In genomic region chr19:10166501-10166900, GRCh38 we compare ENCODE assay signal across 5 cellular contexts. TPM values are rescaled to one million over a fixed set of nuclear protein-coding genes. Genes with fewer than 3 reads are reported as not detected.
DNase-seq lines count a peak whose midpoint lies in the region; ATAC-seq, FAIRE-seq and TF ChIP-seq lines count a peak whose summit lies in the region.
"Not testable (repeated sequence)": the region's sequence is repeated elsewhere in the genome, so short reads cannot be mapped to it uniquely, and the experiment has no call there.

No MANE protein-coding gene starts in this region.

- FAIRE-seq in astrocyte (lab: Jason Lieb, UNC): not testable (repeated sequence)

- ATAC-seq in T-helper 17 cell; stimulated activated effector memory CD8-positive, alpha-beta T cell treated with anti-CD3 and anti-CD28 coated beads, Interleukin-12 subunit alpha, Interleukin-12 subunit beta, amount 100 ng/mL, for 72 hours: not testable (repeated sequence)

- H3K4me1 Mint-ChIP-seq in T-helper 17 cell; astrocyte (ENCODE audit: low read depth, unreplicated experiment); dendritic cell treated with granulocyte-macrophage colony-stimulating factor and Interleukin-4, amounts not matched to agents 40 ng/mL and 50 ng/mL, for 4 days (ENCODE audit: low read depth); stimulated activated effector memory CD8-positive, alpha-beta T cell treated with anti-CD3 and anti-CD28 coated beads, Interleukin-12 subunit alpha, Interleukin-12 subunit beta, amount 100 ng/mL, for 72 hours: not testable (repeated sequence)
- H3K4me1 Mint-ChIP-seq in activated T-helper 2 cell treated with anti-CD3 and anti-CD28 coated beads, Interferon-gamma antibody, Interleukin-2, Interleukin-4, amounts not matched to agents 10 μg/mL and 5 μg/mL and 100 μg/mL, durations not matched to agents 14 hours and 24 hours and 36 hours (ENCODE audit: low read depth): peaks cover 11% of the 10 kb centered on the region

- not testable (repeated sequence) for H3K9ac ChIP-seq in astrocyte (ENCODE audit: low read length)

- TF ChIP-seq CTCF in astrocyte (IDR thresholded peaks at IDR 0.05; ENCODE audit: insufficient read depth, low read depth, low read length): not testable (repeated sequence)

- intact Hi-C loops in activated T-helper 2 cell treated with anti-CD3 and anti-CD28 coated beads, Interferon-gamma antibody, Interleukin-2, Interleukin-4, amounts not matched to agents 10 μg/mL and 5 μg/mL and 100 μg/mL, durations not matched to agents 14 hours and 24 hours and 36 hours (cut with micrococcal nuclease); dendritic cell treated with granulocyte-macrophage colony-stimulating factor and Interleukin-4, amounts not matched to agents 40 ng/mL and 50 ng/mL, for 4 days (cut with micrococcal nuclease): not testable (repeated sequence)

- H4K20me1 ChIP-seq in astrocyte (ENCODE audit: insufficient read depth, low read length): not testable (repeated sequence)

- H3K27ac Mint-ChIP-seq in T-helper 17 cell: peak overlapping the region; percentile 74
- peak overlapping the region; percentile 57 for H3K27ac Mint-ChIP-seq in activated T-helper 2 cell treated with anti-CD3 and anti-CD28 coated beads, Interferon-gamma antibody, Interleukin-2, Interleukin-4, amounts not matched to agents 10 μg/mL and 5 μg/mL and 100 μg/mL, durations not matched to agents 14 hours and 24 hours and 36 hours
- not testable (repeated sequence) for H3K27ac Mint-ChIP-seq in astrocyte (ENCODE audit: unreplicated experiment)
- peak overlapping the region; percentile 2 for H3K27ac Mint-ChIP-seq in dendritic cell treated with granulocyte-macrophage colony-stimulating factor and Interleukin-4, amounts not matched to agents 40 ng/mL and 50 ng/mL, for 4 days
- H3K27ac Mint-ChIP-seq in stimulated activated effector memory CD8-positive, alpha-beta T cell treated with anti-CD3 and anti-CD28 coated beads, Interleukin-12 subunit alpha, Interleukin-12 subunit beta, amount 100 ng/mL, for 72 hours: peak overlapping the region; percentile 60

- not testable (repeated sequence) for H3K4me3 Mint-ChIP-seq in T-helper 17 cell; activated T-helper 2 cell treated with anti-CD3 and anti-CD28 coated beads, Interferon-gamma antibody, Interleukin-2, Interleukin-4, amounts not matched to agents 10 μg/mL and 5 μg/mL and 100 μg/mL, durations not matched to agents 14 hours and 24 hours and 36 hours (ENCODE audit: low read depth); dendritic cell treated with granulocyte-macrophage colony-stimulating factor and Interleukin-4, amounts not matched to agents 40 ng/mL and 50 ng/mL, for 4 days; stimulated activated effector memory CD8-positive, alpha-beta T cell treated with anti-CD3 and anti-CD28 coated beads, Interleukin-12 subunit alpha, Interleukin-12 subunit beta, amount 100 ng/mL, for 72 hours
- H3K4me3 Mint-ChIP-seq in astrocyte (ENCODE audit: unreplicated experiment): peak overlapping the region; percentile 27

- not testable (repeated sequence) for H3K27me3 Mint-ChIP-seq in T-helper 17 cell; activated T-helper 2 cell treated with anti-CD3 and anti-CD28 coated beads, Interferon-gamma antibody, Interleukin-2, Interleukin-4, amounts not matched to agents 10 μg/mL and 5 μg/mL and 100 μg/mL, durations not matched to agents 14 hours and 24 hours and 36 hours (ENCODE audit: low read depth); astrocyte (ENCODE audit: low read depth, unreplicated experiment); dendritic cell treated with granulocyte-macrophage colony-stimulating factor and Interleukin-4, amounts not matched to agents 40 ng/mL and 50 ng/mL, for 4 days

- H3K27me3 ChIP-seq in astrocyte (ENCODE audit: insufficient read depth, low read length): not testable (repeated sequence)

- not testable (repeated sequence) for H2AFZ ChIP-seq in astrocyte (ENCODE audit: low read depth, low read length)

- not testable (repeated sequence) for H3K9me3 ChIP-seq in T-helper 17 cell (ENCODE audit: control insufficient read depth, low read length, poor library complexity, severe bottlenecking); astrocyte (ENCODE audit: insufficient read depth, low read depth, low read length)

- not testable (repeated sequence) for H3K4me2 ChIP-seq in astrocyte (ENCODE audit: low read length)

- H3K79me2 ChIP-seq in astrocyte (ENCODE audit: insufficient read depth, low read length): not testable (repeated sequence)

- not testable (repeated sequence) for H3K27ac ChIP-seq in astrocyte (ENCODE audit: low read depth, low read length)

- not testable (repeated sequence) for H3K4me1 ChIP-seq in astrocyte (ENCODE audit: insufficient read depth, low read length)

- not testable (repeated sequence) for H3K4me3 ChIP-seq in astrocyte (ENCODE audit: insufficient read depth, low read depth, low read length)

- not testable (repeated sequence) for H3K36me3 Mint-ChIP-seq in T-helper 17 cell (ENCODE audit: low read depth); astrocyte (ENCODE audit: low read depth, unreplicated experiment)
- H3K36me3 Mint-ChIP-seq in activated T-helper 2 cell treated with anti-CD3 and anti-CD28 coated beads, Interferon-gamma antibody, Interleukin-2, Interleukin-4, amounts not matched to agents 10 μg/mL and 5 μg/mL and 100 μg/mL, durations not matched to agents 14 hours and 24 hours and 36 hours (ENCODE audit: low read depth): peaks cover 76% of the 10 kb centered on the region
- H3K36me3 Mint-ChIP-seq in dendritic cell treated with granulocyte-macrophage colony-stimulating factor and Interleukin-4, amounts not matched to agents 40 ng/mL and 50 ng/mL, for 4 days (ENCODE audit: low read depth): peaks cover 100% of the 10 kb centered on the region
- peaks cover 100% of the 10 kb centered on the region for H3K36me3 Mint-ChIP-seq in stimulated activated effector memory CD8-positive, alpha-beta T cell treated with anti-CD3 and anti-CD28 coated beads, Interleukin-12 subunit alpha, Interleukin-12 subunit beta, amount 100 ng/mL, for 72 hours

- H3K36me3 ChIP-seq in astrocyte (ENCODE audit: insufficient read depth, low read length): peaks cover 41% of the 10 kb centered on the region

- H3K9me3 Mint-ChIP-seq in activated T-helper 2 cell treated with anti-CD3 and anti-CD28 coated beads, Interferon-gamma antibody, Interleukin-2, Interleukin-4, amounts not matched to agents 10 μg/mL and 5 μg/mL and 100 μg/mL, durations not matched to agents 14 hours and 24 hours and 36 hours; astrocyte (ENCODE audit: unreplicated experiment); dendritic cell treated with granulocyte-macrophage colony-stimulating factor and Interleukin-4, amounts not matched to agents 40 ng/mL and 50 ng/mL, for 4 days; stimulated activated effector memory CD8-positive, alpha-beta T cell treated with anti-CD3 and anti-CD28 coated beads, Interleukin-12 subunit alpha, Interleukin-12 subunit beta, amount 100 ng/mL, for 72 hours: not testable (repeated sequence)

- not testable (repeated sequence) for DNase-seq in T-helper 17 cell; activated T-helper 2 cell treated with anti-CD3 and anti-CD28 coated beads, Interferon-gamma antibody, Interleukin-2, Interleukin-4, amounts not matched to agents 10 μg/mL and 5 μg/mL and 100 μg/mL, durations not matched to agents 14 hours and 24 hours and 36 hours (ENCODE audit: low spot score); astrocyte (ENCODE audit: low read depth); stimulated activated effector memory CD8-positive, alpha-beta T cell treated with anti-CD3 and anti-CD28 coated beads, Interleukin-12 subunit alpha, Interleukin-12 subunit beta, amount 100 ng/mL, for 72 hours (ENCODE audit: low spot score in 2 of 2)

RNA-seq across cellular contexts. Expression of gene DNMT1, which starts 28.3 kb away (rescaled TPM):
- total RNA-seq in T-helper 17 cell (100 to 1,000 TPM; 204 to 229 TPM), astrocyte (42.6 and 50.6 TPM in 2 replicates)
- total RNA-seq in activated T-helper 2 cell treated with anti-CD3 and anti-CD28 coated beads, Interferon-gamma antibody, Interleukin-2, Interleukin-4, amounts not matched to agents 10 μg/mL and 5 μg/mL and 100 μg/mL, durations not matched to agents 14 hours and 24 hours and 36 hours: 367 and 370 TPM in 2 replicates

RNA-seq across cellular contexts. Expression of gene EIF3G, which starts 46.8 kb away (rescaled TPM):
- total RNA-seq in T-helper 17 cell (100 to 1,000 TPM; 312 to 322 TPM), astrocyte (207 and 215 TPM in 2 replicates)
- total RNA-seq in activated T-helper 2 cell treated with anti-CD3 and anti-CD28 coated beads, Interferon-gamma antibody, Interleukin-2, Interleukin-4, amounts not matched to agents 10 μg/mL and 5 μg/mL and 100 μg/mL, durations not matched to agents 14 hours and 24 hours and 36 hours: 303 and 306 TPM in 2 replicates

RNA-seq across cellular contexts. Expression of gene P2RY11, which starts 55.0 kb away (rescaled TPM):
- total RNA-seq in T-helper 17 cell (10 to 100 TPM; 46.6 to 50.8 TPM), astrocyte (19.3 and 22.8 TPM in 2 replicates)
- 41.8 and 46.5 TPM in 2 replicates for total RNA-seq in activated T-helper 2 cell treated with anti-CD3 and anti-CD28 coated beads, Interferon-gamma antibody, Interleukin-2, Interleukin-4, amounts not matched to agents 10 μg/mL and 5 μg/mL and 100 μg/mL, durations not matched to agents 14 hours and 24 hours and 36 hours
